In genomic region chr2:159890945-159891588, GRCh38 we compare ENCODE assay signal across 11 cellular contexts. TPM values are rescaled to one million over a fixed set of nuclear protein-coding genes. Genes with fewer than 3 reads are reported as not detected.
DNase-seq lines count a peak whose midpoint lies in the region; ATAC-seq lines count a peak whose summit lies in the region.
"Had no signal": no experiment of that assay in that cellular context is flagged by ENCODE, and none has a peak within 500 bp of the region (broad histone marks: within the 10 kb centered on the region; RNA-seq: fewer than 3 reads in every experiment).

No MANE protein-coding gene starts in this region.

- no peaks in the 10 kb centered on the region for H3K9me3 Mint-ChIP-seq in activated T-helper 2 cell treated with anti-CD3 and anti-CD28 coated beads, Interferon-gamma antibody, Interleukin-2, Interleukin-4, amounts not matched to agents 10 μg/mL and 5 μg/mL and 100 μg/mL, durations not matched to agents 14 hours and 24 hours and 36 hours
- H3K9me3 Mint-ChIP-seq: activated naive CD4-positive, alpha-beta T cell treated with anti-CD3 and anti-CD28 coated beads, Interleukin-2, amount 50 U/mL, for 24 hours had no signal

- peak overlapping the region; percentile 85 for H3K27ac Mint-ChIP-seq in activated T-helper 2 cell treated with anti-CD3 and anti-CD28 coated beads, Interferon-gamma antibody, Interleukin-2, Interleukin-4, amounts not matched to agents 10 μg/mL and 5 μg/mL and 100 μg/mL, durations not matched to agents 14 hours and 24 hours and 36 hours
- H3K27ac Mint-ChIP-seq: activated naive CD4-positive, alpha-beta T cell treated with anti-CD3 and anti-CD28 coated beads, Interleukin-2, amount 50 U/mL, for 24 hours had no signal

- peak; percentile 36 for ATAC-seq in GM18498 (IDR thresholded peaks at IDR 0.05; ENCODE audit: unreplicated experiment)
- peak; percentile 38 for ATAC-seq in GM19463 (IDR thresholded peaks at IDR 0.05; ENCODE audit: unreplicated experiment)
- ATAC-seq in HG03095 (IDR thresholded peaks at IDR 0.05; ENCODE audit: unreplicated experiment) = peak; percentile 39
- no peak for ATAC-seq in HG02970 (IDR thresholded peaks at IDR 0.05; ENCODE audit: low FRiP score, unreplicated experiment)

- intact Hi-C loops in activated T-helper 2 cell treated with anti-CD3 and anti-CD28 coated beads, Interferon-gamma antibody, Interleukin-2, Interleukin-4, amounts not matched to agents 10 μg/mL and 5 μg/mL and 100 μg/mL, durations not matched to agents 14 hours and 24 hours and 36 hours (cut with micrococcal nuclease) = loop anchor here (1.0 to 10.0 kb wide), 5 partner anchors 12 to 1184 kb away; partner anchors contain the start of gene LY75

- no peak for DNase-seq in activated T-helper 2 cell treated with anti-CD3 and anti-CD28 coated beads, Interferon-gamma antibody, Interleukin-2, Interleukin-4, amounts not matched to agents 10 μg/mL and 5 μg/mL and 100 μg/mL, durations not matched to agents 14 hours and 24 hours and 36 hours (ENCODE audit: low spot score)
- no peak for DNase-seq in RPMI8226
- DNase-seq in NCI-H1436 (lab: John Stamatoyannopoulos, UW) = no peak
- DNase-seq in dermis blood vessel endothelial cell = no peak
- DNase-seq: KG1; stimulated activated CD4-positive, alpha-beta T cell treated with anti-CD3 and anti-CD28 coated beads, Interleukin-4, amount 100 ng/mL, for 24 hours had no signal

- no peak overlapping the region for H3K4me3 Mint-ChIP-seq in activated T-helper 2 cell treated with anti-CD3 and anti-CD28 coated beads, Interferon-gamma antibody, Interleukin-2, Interleukin-4, amounts not matched to agents 10 μg/mL and 5 μg/mL and 100 μg/mL, durations not matched to agents 14 hours and 24 hours and 36 hours (ENCODE audit: low read depth)
- H3K4me3 Mint-ChIP-seq: activated naive CD4-positive, alpha-beta T cell treated with anti-CD3 and anti-CD28 coated beads, Interleukin-2, amount 50 U/mL, for 24 hours had no signal

- H3K4me1 Mint-ChIP-seq in activated T-helper 2 cell treated with anti-CD3 and anti-CD28 coated beads, Interferon-gamma antibody, Interleukin-2, Interleukin-4, amounts not matched to agents 10 μg/mL and 5 μg/mL and 100 μg/mL, durations not matched to agents 14 hours and 24 hours and 36 hours (ENCODE audit: low read depth) = peaks cover 51% of the 10 kb centered on the region

- peaks cover 79% of the 10 kb centered on the region for H3K36me3 Mint-ChIP-seq in activated T-helper 2 cell treated with anti-CD3 and anti-CD28 coated beads, Interferon-gamma antibody, Interleukin-2, Interleukin-4, amounts not matched to agents 10 μg/mL and 5 μg/mL and 100 μg/mL, durations not matched to agents 14 hours and 24 hours and 36 hours (ENCODE audit: low read depth)

- no peaks in the 10 kb centered on the region for H3K27me3 Mint-ChIP-seq in activated T-helper 2 cell treated with anti-CD3 and anti-CD28 coated beads, Interferon-gamma antibody, Interleukin-2, Interleukin-4, amounts not matched to agents 10 μg/mL and 5 μg/mL and 100 μg/mL, durations not matched to agents 14 hours and 24 hours and 36 hours (ENCODE audit: low read depth)
- H3K27me3 Mint-ChIP-seq: activated naive CD4-positive, alpha-beta T cell treated with anti-CD3 and anti-CD28 coated beads, Interleukin-2, amount 50 U/mL, for 24 hours had no signal

RNA-seq across cellular contexts. Expression of gene LY75, which starts 13.5 kb away (rescaled TPM):
- total RNA-seq in activated T-helper 2 cell treated with anti-CD3 and anti-CD28 coated beads, Interferon-gamma antibody, Interleukin-2, Interleukin-4, amounts not matched to agents 10 μg/mL and 5 μg/mL and 100 μg/mL, durations not matched to agents 14 hours and 24 hours and 36 hours = 112 TPM in 2 replicates
- total RNA-seq in dermis blood vessel endothelial cell = 34.2 and 55.7 TPM in 2 replicates
